22 cellular contexts compared by ENCODE assay signal in genomic region chr5:174987443-174988012, GRCh38.
DNase-seq lines count a peak whose midpoint lies in the region; ATAC-seq and TF ChIP-seq lines count a peak whose summit lies in the region.
"Had no signal": no experiment of that assay in that cellular context is flagged by ENCODE, and none has a peak within 500 bp of the region (broad histone marks: within the 10 kb centered on the region; RNA-seq: fewer than 3 reads in every experiment).

No MANE protein-coding gene starts in this region.

- TF ChIP-seq POLR2A in esophagus muscularis mucosa (IDR thresholded peaks at IDR 0.05; ENCODE audit: low read depth) (no peak), gastrocnemius medialis (IDR thresholded peaks at IDR 0.05) (no peak)

- H3K36me3 ChIP-seq in ascending aorta (no peaks in the 10 kb centered on the region), esophagus muscularis mucosa (no peaks in the 10 kb centered on the region), gastrocnemius medialis (no peaks in the 10 kb centered on the region)
- H3K36me3 ChIP-seq: BE2C had no signal

- DNase-seq in ascending aorta (ENCODE audit: low spot score in 2 of 2): peak in 1 of 2 donors; percentile 68
- peak; percentile 60 for DNase-seq in esophagus muscularis mucosa (ENCODE audit: extremely low spot score)
- DNase-seq in left ventricle myocardium superior: no peak
- DNase-seq in gastrocnemius medialis: no peak
- no peak for DNase-seq in GM10248 (ENCODE audit: extremely low spot score)
- DNase-seq in germinal center (ENCODE audit: low spot score): no peak
- DNase-seq: ACHN; BE2C; C1 segment of cervical spinal cord; CD4-positive, CD25-positive, alpha-beta regulatory T cell; CD8-positive, alpha-beta memory T cell; COR-L47; DMS 273 treated with DMSO at 0.1 percent for 48 hours; DND-41; EL; GOT3; H7; HFFc6 had no signal

- H3K4me1 ChIP-seq in ascending aorta (peaks cover 11 to 23% of the 10 kb centered on the region in 2 donors), esophagus muscularis mucosa (peaks cover 0 to 11% (median 6%) of the 10 kb centered on the region in 4 donors), gastrocnemius medialis (no peaks in the 10 kb centered on the region)
- H3K4me1 ChIP-seq: BE2C had no signal

- 66% methylated on average over 8 of the region's 8 CpGs for WGBS in esophagus muscularis mucosa

- CTCF ChIA-PET in GM10248 (lab: Yijun Ruan, JAX): interaction anchor here (1.1 to 1.7 kb wide), 2 partner anchors 10 to 22 kb away, joined by 3 to 4 read pairs; no protein-coding TSS in a partner anchor

- POLR2A ChIA-PET in GM10248 (lab: Yijun Ruan, JAX): no interaction called here

- H3K27me3 ChIP-seq in ascending aorta (no peaks in the 10 kb centered on the region), esophagus muscularis mucosa (no peaks in the 10 kb centered on the region), gastrocnemius medialis (no peaks in the 10 kb centered on the region)

- in situ Hi-C loops in gastrocnemius medialis (cut with MboI; ENCODE audit: low sequenced_read_pairs in 4 of 4): no loop called here

- ATAC-seq in left ventricle myocardium superior (peak; percentile 66), gastrocnemius medialis (peak; percentile 24 to 32), HG02938 (IDR thresholded peaks at IDR 0.05; ENCODE audit: unreplicated experiment) (no peak), GM19467 (IDR thresholded peaks at IDR 0.05; ENCODE audit: unreplicated experiment) (no peak)
- ATAC-seq: HCT116, HepG2 had no signal

- H3K27ac ChIP-seq in ascending aorta (peak overlapping the region; percentile 67 to 75), esophagus muscularis mucosa (replicated peaks in 1 of 4) (peak overlapping the region in 1 of 4 donors; percentile 37), gastrocnemius medialis (peak overlapping the region in 3 of 4 donors; percentile 0 to 52 (median 29))

- TF ChIP-seq CTCF in ascending aorta (IDR thresholded peaks at IDR 0.05) (no peak), esophagus muscularis mucosa (IDR thresholded peaks at IDR 0.05) (no peak), gastrocnemius medialis (IDR thresholded peaks at IDR 0.05 in 4 of 5, conservative IDR thresholded peaks at IDR 0.05 in 1 of 5) (no peak), GM10248 (IDR thresholded peaks at IDR 0.05; ENCODE audit: control extremely low read depth, extremely low read depth, low read depth, missing control alignments) (no peak)

- H3K9me3 ChIP-seq in ascending aorta (no peaks in the 10 kb centered on the region), esophagus muscularis mucosa (no peaks in the 10 kb centered on the region), gastrocnemius medialis (no peaks in the 10 kb centered on the region)
- H3K9me3 ChIP-seq: BE2C had no signal

- no peak for TF ChIP-seq EP300 in esophagus muscularis mucosa (IDR thresholded peaks at IDR 0.05)

- intact Hi-C loops in ascending aorta (cut with DNase I): loop anchor here (5.0 to 10.0 kb wide), 4 partner anchors 57 to 260 kb away; no protein-coding TSS in a partner anchor
- intact Hi-C loops in esophagus muscularis mucosa (cut with DNase I): no loop called here
- intact Hi-C loops in left ventricle myocardium superior (cut with micrococcal nuclease): no loop called here
- intact Hi-C loops in gastrocnemius medialis (cut with DNase I; ENCODE audit: low total_unique reads): no loop called here

- H3K4me3 ChIP-seq in ascending aorta: no peak overlapping the region
- H3K4me3 ChIP-seq in esophagus muscularis mucosa: no peak overlapping the region
- H3K4me3 ChIP-seq in gastrocnemius medialis: no peak overlapping the region

Comparison
In these comparisons a context has a peak if more than half of its experiments do, and no peak if none do; other contexts are left out.
1. ATAC-seq: peak in left ventricle myocardium superior (single experiment) and gastrocnemius medialis (2 of 2); none in HG02938 (single experiment) and GM19467 (single experiment).